16 cellular contexts compared by ENCODE assay signal in genomic region chr7:101926265-101926664, GRCh38.
"Had no signal": no experiment of that assay in that cellular context is flagged by ENCODE, and none has a peak within 500 bp of the region (broad histone marks: within the 10 kb centered on the region; RNA-seq: fewer than 3 reads in every experiment).

No MANE protein-coding gene starts in this region.

- ATAC-seq: activated T-cell treated with anti-CD3 and anti-CD28 coated beads, Interleukin-2, amount 50 U/mL, for 4 hours; left colon; naive thymus-derived CD4-positive, alpha-beta T cell; stimulated activated naive CD8-positive, alpha-beta T cell treated with anti-CD3 and anti-CD28 coated beads, Interleukin-15, amount 100 ng/mL, for 72 hours; T-helper 17 cell; upper lobe of right lung had no signal

- H3K27ac ChIP-seq: esophagus squamous epithelium, upper lobe of right lung, WERI-Rb-1 had no signal

- H3K9me3 ChIP-seq: esophagus squamous epithelium, thoracic aorta, upper lobe of right lung had no signal

- H3K36me3 ChIP-seq: esophagus squamous epithelium, thoracic aorta, upper lobe of right lung had no signal

- H3K27me3 ChIP-seq: esophagus squamous epithelium, upper lobe of right lung had no signal

- DNase-seq: activated CD4-positive, alpha-beta memory T cell treated with anti-CD3 and anti-CD28 coated beads, Interleukin-2, amount 10 ng/mL, durations not matched to agents 7 days and 5 days; activated CD4-positive, alpha-beta T cell treated with anti-CD3 and anti-CD28 coated beads for 4 hours; activated effector memory CD4-positive, alpha-beta T cell treated with Interleukin-2 at 50 U/mL for 16 hours; activated naive CD4-positive, alpha-beta T cell treated with anti-CD3 and anti-CD28 coated beads, Interleukin-2, amount 50 U/mL, for 16 hours; activated T-cell treated with anti-CD3 and anti-CD28 coated beads, Interleukin-2, amount 50 U/mL, for 4 hours; central memory CD4-positive, alpha-beta T cell; cortex of kidney; effector CD4-positive, alpha-beta T cell; esophagus squamous epithelium; left colon; naive thymus-derived CD4-positive, alpha-beta T cell; stimulated activated naive CD8-positive, alpha-beta T cell treated with anti-CD3 and anti-CD28 coated beads, Interleukin-15, amount 100 ng/mL, for 72 hours; T-helper 17 cell; upper lobe of right lung; WERI-Rb-1 had no signal

- H3K4me3 ChIP-seq: esophagus squamous epithelium, thoracic aorta, upper lobe of right lung had no signal
